15 cellular contexts compared by ENCODE assay signal in genomic region chr11:125401746-125402145, GRCh38.
A peak's percentile ranks its signal among the peaks of the same experiment; 100 is the strongest.
DNase-seq lines count a peak whose midpoint lies in the region; ATAC-seq and TF ChIP-seq lines count a peak whose summit lies in the region.
"Had no signal": no experiment of that assay in that cellular context is flagged by ENCODE, and none has a peak within 500 bp of the region (broad histone marks: within the 10 kb centered on the region; RNA-seq: fewer than 3 reads in every experiment).

No MANE protein-coding gene starts in this region.

- peaks cover 9% of the 10 kb centered on the region for H3K27me3 ChIP-seq in CD8-positive, alpha-beta memory T cell (ENCODE audit: insufficient read depth, low read length, poor library complexity, severe bottlenecking)

- H3K27ac Mint-ChIP-seq in nephron progenitor cell, result peak overlapping the region; percentile 70
- no peak overlapping the region for H3K27ac Mint-ChIP-seq in CD8-positive, alpha-beta memory T cell
- H3K27ac Mint-ChIP-seq: CD4-positive, alpha-beta memory T cell; naive B cell; stimulated activated naive CD8-positive, alpha-beta T cell treated with anti-CD3 and anti-CD28 coated beads, Interleukin-15, Interleukin-2, amounts not matched to agents 100 ng/mL and 50 ng/mL, for 24 hours had no signal

- CTCF ChIA-PET in CD8-positive, alpha-beta memory T cell (lab: Charles Lee), result no interaction called here

- peaks cover 6% of the 10 kb centered on the region for H3K27me3 Mint-ChIP-seq in nephron progenitor cell (ENCODE audit: low read depth, poor library complexity)
- H3K27me3 Mint-ChIP-seq in CD8-positive, alpha-beta memory T cell, result peaks cover 45 to 71% of the 10 kb centered on the region in 2 donors

- DNase-seq in Right ventricle myocardium superior, result peak; percentile 58
- no peak for DNase-seq in cardiac septum (ENCODE audit: low spot score)
- peak; percentile 69 for DNase-seq in fibroblast of the aortic adventitia (ENCODE audit: low read depth)
- DNase-seq in nephron progenitor cell, result peak; percentile 54
- DNase-seq in CD8-positive, alpha-beta memory T cell, result no peak
- DNase-seq in left lobe of liver (ENCODE audit: low spot score), result no peak
- DNase-seq in NCI-H1436 (lab: John Stamatoyannopoulos, UW), result no peak
- DNase-seq: CD4-positive, alpha-beta memory T cell; KBM-7; naive B cell; NCI-H1436 treated with DMSO at 0.1 percent for 48 hours; NCI-H510A treated with DMSO at 0.1 percent for 48 hours; T-helper 1 cell had no signal

- peak overlapping the region; percentile 51 for H3K4me3 Mint-ChIP-seq in nephron progenitor cell
- no peak overlapping the region for H3K4me3 Mint-ChIP-seq in CD8-positive, alpha-beta memory T cell
- H3K4me3 Mint-ChIP-seq: CD4-positive, alpha-beta memory T cell; naive B cell; stimulated activated naive CD8-positive, alpha-beta T cell treated with anti-CD3 and anti-CD28 coated beads, Interleukin-15, Interleukin-2, amounts not matched to agents 100 ng/mL and 50 ng/mL, for 24 hours had no signal

- H3K36me3 Mint-ChIP-seq in nephron progenitor cell (ENCODE audit: low read depth), result peaks cover 33% of the 10 kb centered on the region
- H3K36me3 Mint-ChIP-seq in CD8-positive, alpha-beta memory T cell, result no peaks in the 10 kb centered on the region
- H3K36me3 Mint-ChIP-seq: CD4-positive, alpha-beta memory T cell; naive B cell had no signal

- intact Hi-C loops in Right ventricle myocardium superior (cut with DNase I) (loop anchor here (10.0 kb wide), 1 partner anchor 237 kb away; the partner anchor contains the start of gene PKNOX2), cardiac septum (cut with DNase I) (no loop called here)

- POLR2A ChIA-PET in CD8-positive, alpha-beta memory T cell (lab: Charles Lee), result no interaction called here

- no peaks in the 10 kb centered on the region for H3K36me3 ChIP-seq in CD8-positive, alpha-beta memory T cell (ENCODE audit: insufficient read depth, low read length)

- ATAC-seq in Right ventricle myocardium superior (ENCODE audit: poor library complexity), result peak; percentile 39
- ATAC-seq in left lobe of liver, result no peak
- ATAC-seq in GM21423 (IDR thresholded peaks at IDR 0.05; ENCODE audit: unreplicated experiment), result no peak

- no peak overlapping the region for H3K27ac ChIP-seq in CD8-positive, alpha-beta memory T cell (ENCODE audit: low read depth, low read length)

- TF ChIP-seq CTCF in fibroblast of the aortic adventitia (IDR thresholded peaks at IDR 0.05; ENCODE audit: insufficient read depth, low read length) (no peak), nephron progenitor cell (IDR thresholded peaks at IDR 0.05) (no peak)

- no peaks in the 10 kb centered on the region for H3K9me3 ChIP-seq in CD8-positive, alpha-beta memory T cell (ENCODE audit: low read length)

- no peaks in the 10 kb centered on the region for H3K9me3 Mint-ChIP-seq in nephron progenitor cell
- H3K9me3 Mint-ChIP-seq in CD8-positive, alpha-beta memory T cell, result no peaks in the 10 kb centered on the region
- H3K9me3 Mint-ChIP-seq: naive B cell; stimulated activated naive CD8-positive, alpha-beta T cell treated with anti-CD3 and anti-CD28 coated beads, Interleukin-15, Interleukin-2, amounts not matched to agents 100 ng/mL and 50 ng/mL, for 24 hours had no signal

- no peak overlapping the region for H3K4me3 ChIP-seq in fibroblast of the aortic adventitia (ENCODE audit: low read depth, low read length)
- H3K4me3 ChIP-seq in CD8-positive, alpha-beta memory T cell (ENCODE audit: low read length), result no peak overlapping the region

- H3K4me1 Mint-ChIP-seq in nephron progenitor cell, result peaks cover 65% of the 10 kb centered on the region
- H3K4me1 Mint-ChIP-seq in CD8-positive, alpha-beta memory T cell, result peaks cover 8 to 11% (median 10%) of the 10 kb centered on the region in 3 donors

- H3K4me1 ChIP-seq in CD8-positive, alpha-beta memory T cell (ENCODE audit: insufficient read depth, low read length), result no peaks in the 10 kb centered on the region

Comparison
In these comparisons a context has a peak if more than half of its experiments do, and no peak if none do; other contexts are left out.
1. DNase-seq: peak in Right ventricle myocardium superior (single experiment), fibroblast of the aortic adventitia (single experiment) and nephron progenitor cell (single experiment); none in cardiac septum (single experiment), CD8-positive, alpha-beta memory T cell (0 of 5), left lobe of liver (single experiment) and NCI-H1436 (single experiment).